ENCODE assay signal across 8 cellular contexts in the genomic region with DNA sequence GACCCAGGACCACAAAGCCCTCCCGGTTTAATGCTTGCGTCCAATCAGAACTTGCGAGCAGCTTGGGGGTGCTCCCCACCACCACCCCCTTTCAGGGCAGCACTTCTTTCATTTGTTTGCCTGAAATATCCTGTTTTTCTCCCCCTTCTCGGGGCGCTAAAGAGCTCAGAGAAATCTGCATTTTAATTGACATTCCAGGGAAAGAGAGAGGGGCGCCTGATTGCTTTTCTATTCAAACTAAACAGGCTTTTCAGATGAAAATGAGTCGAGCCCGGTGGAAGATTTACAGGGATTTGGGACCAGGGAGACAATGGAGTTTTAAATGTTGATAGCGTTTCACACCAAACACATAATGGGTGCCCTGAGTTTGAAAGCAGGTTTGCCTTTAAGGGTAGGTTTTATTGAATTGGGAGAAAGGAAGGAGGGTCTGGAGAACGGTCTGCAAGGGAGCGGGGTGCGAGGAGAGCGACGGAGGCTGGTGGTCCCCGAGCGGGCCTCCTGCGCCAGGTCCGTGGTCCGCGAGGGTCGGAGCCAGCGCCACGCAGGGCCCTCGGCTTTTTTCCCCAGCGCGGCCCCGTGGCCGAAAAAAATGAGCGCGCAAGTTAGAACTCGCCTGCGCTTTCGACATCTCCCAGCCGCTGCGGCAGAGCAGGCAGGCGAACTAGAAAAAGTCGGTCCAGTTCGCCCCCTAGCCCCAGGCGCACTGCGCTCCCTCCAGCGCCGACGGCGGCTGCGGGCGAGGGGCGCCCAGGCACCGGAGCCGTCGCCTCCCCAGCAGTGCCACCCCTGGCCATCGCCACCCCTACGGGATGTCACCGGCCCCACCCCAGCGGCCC. TPM values are rescaled to one million over a fixed set of nuclear protein-coding genes. Genes with fewer than 3 reads are reported as not detected.
DNase-seq lines count a peak whose midpoint lies in the region; ATAC-seq, FAIRE-seq and TF ChIP-seq lines count a peak whose summit lies in the region.

No MANE protein-coding gene starts in this region.

- CTCF ChIA-PET in Caco-2 (lab: Charles Lee): no interaction called here

- H3K14ac ChIP-seq in neuronal stem cell (ENCODE audit: low read length): no peak overlapping the region

- H3K4me1 ChIP-seq in Caco-2 (peaks cover 43% of the 10 kb centered on the region), Peyer's patch (peaks cover 0 to 15% (median 0%) of the 10 kb centered on the region in 4 donors), neuronal stem cell (ENCODE audit: control insufficient read depth in 2 of 2, insufficient read depth in 1 of 2, low read depth in 1 of 2, low read length in 2 of 2) (peaks cover 22 to 33% of the 10 kb centered on the region in 2 donors)

- no peaks in the 10 kb centered on the region for H3K79me1 ChIP-seq in neuronal stem cell (ENCODE audit: low read depth, low read length)

- no peak for TF ChIP-seq POLR2A in Peyer's patch (IDR thresholded peaks at IDR 0.05)
- TF ChIP-seq POLR2A in GM12891 (IDR thresholded peaks at IDR 0.05; ENCODE audit: low read depth, low read length): no peak

- no peak for FAIRE-seq in GM12891 (lab: Jason Lieb, UNC)

- no peaks in the 10 kb centered on the region for H3K9me3 ChIP-seq in Caco-2
- no peaks in the 10 kb centered on the region for H3K9me3 ChIP-seq in Peyer's patch
- peaks cover 0 to 4% of the 10 kb centered on the region in 2 donors for H3K9me3 ChIP-seq in neuronal stem cell (replicated peaks in 1 of 2; ENCODE audit: control insufficient read depth in 2 of 2, insufficient read depth in 1 of 2, low read depth in 1 of 2, low read length in 2 of 2)

- H2BK12ac ChIP-seq in neuronal stem cell (ENCODE audit: low read length): no peak overlapping the region

- H3K27ac Mint-ChIP-seq in Caco-2 (ENCODE audit: unreplicated experiment): peak overlapping the region; percentile 93

- H3K18ac ChIP-seq in neuronal stem cell (ENCODE audit: low read length): peak overlapping the region; percentile 94

- peak overlapping the region; percentile 96 for H2AFZ ChIP-seq in neuronal stem cell (ENCODE audit: low read length)

- no peak overlapping the region for H4K8ac ChIP-seq in neuronal stem cell (ENCODE audit: low read depth, low read length)

- H3K4me3 Mint-ChIP-seq in Caco-2 (ENCODE audit: unreplicated experiment): peak overlapping the region; percentile 95

- H2BK15ac ChIP-seq in neuronal stem cell (ENCODE audit: low read length): peak overlapping the region; percentile 39

- peaks cover 60% of the 10 kb centered on the region for H3K36me3 Mint-ChIP-seq in Caco-2 (ENCODE audit: insufficient read depth, unreplicated experiment)

- H3K27me3 ChIP-seq in Caco-2 (replicated peaks; ENCODE audit: control insufficient read depth, insufficient read depth, low read length) (no peaks in the 10 kb centered on the region), Peyer's patch (no peaks in the 10 kb centered on the region), neuronal stem cell (ENCODE audit: control insufficient read depth in 3 of 3, insufficient read depth in 3 of 3, low read depth in 1 of 3, low read length in 3 of 3) (peaks cover 0 to 33% (median 20%) of the 10 kb centered on the region in 3 experiments)

- no peak overlapping the region for H3K9ac ChIP-seq in neuronal stem cell (ENCODE audit: low read depth, low read length, poor library complexity)

- TSS peak; percentile 23 for BruUV-seq in Caco-2 (replicated peaks; lab: Mats Ljungman, UMichigan)

- H4K91ac ChIP-seq in neuronal stem cell (ENCODE audit: low read depth, low read length, poor library complexity): no peak overlapping the region

- H3K27me3 Mint-ChIP-seq in Caco-2 (ENCODE audit: insufficient read depth, unreplicated experiment): no peaks in the 10 kb centered on the region

- H3K23ac ChIP-seq in neuronal stem cell (ENCODE audit: low read depth, low read length, poor library complexity): peak overlapping the region; percentile 69

- WGBS in neuronal stem cell (ENCODE audit: extremely low coverage in 2 of 2, insufficient read length in 2 of 2, insufficient replicate concordance in 1 of 2), 2 donors: no CpG with 5 or more reads among the region's 54 CpGs

- POLR2A ChIA-PET in Caco-2 (lab: Charles Lee): no interaction called here

- peak in 1 of 2 experiments; percentile 42 for TF ChIP-seq CTCF in Caco-2 (IDR thresholded peaks at IDR 0.05; ENCODE audit: insufficient read depth in 1 of 2, low read depth in 1 of 2, low read length in 1 of 2, severe bottlenecking in 1 of 2, unreplicated experiment in 1 of 2)
- TF ChIP-seq CTCF in Peyer's patch (IDR thresholded peaks at IDR 0.05): peak in 1 of 6 experiments; percentile 18

- peaks cover 26% of the 10 kb centered on the region for H3K4me1 Mint-ChIP-seq in Caco-2 (ENCODE audit: low read depth, unreplicated experiment)

- peak overlapping the region; percentile 18 for H2AK5ac ChIP-seq in neuronal stem cell (ENCODE audit: low read depth, low read length)

- ATAC-seq in Right ventricle myocardium inferior (peak; percentile 54), HG03457 (IDR thresholded peaks at IDR 0.05; ENCODE audit: unreplicated experiment) (no peak), HG02588 (IDR thresholded peaks at IDR 0.05; ENCODE audit: unreplicated experiment) (no peak)

- no peak overlapping the region for H3K4ac ChIP-seq in neuronal stem cell (ENCODE audit: low read length)

- H3K36me3 ChIP-seq in Caco-2 (ENCODE audit: control insufficient read depth, insufficient read depth, low read length) (peaks cover 6% of the 10 kb centered on the region), Peyer's patch (no peaks in the 10 kb centered on the region), neuronal stem cell (replicated peaks in 1 of 2; ENCODE audit: control insufficient read depth in 2 of 2, insufficient read depth in 2 of 2, low read length in 2 of 2) (peaks cover 5 to 11% of the 10 kb centered on the region in 2 donors)

- DNase-seq in Caco-2 (peak; percentile 67 to 76), Peyer's patch (peak in 2 of 3 donors; percentile 54 to 63), Right ventricle myocardium inferior (ENCODE audit: missing footprints) (peak; percentile 77), neuronal stem cell (ENCODE audit: low spot score) (peak; percentile 66), GM12891 (ENCODE audit: insufficient read length, low spot score) (no peak), foreskin melanocyte (no peak)

- H3K4me3 ChIP-seq in Caco-2 (ENCODE audit: low read depth, low read length) (peak overlapping the region; percentile 98), Peyer's patch (peak overlapping the region; percentile 30 to 74 (median 52)), neuronal stem cell (ENCODE audit: low read length in 2 of 2) (peak overlapping the region; percentile 68 to 88)

- intact Hi-C loops in Caco-2 (cut with micrococcal nuclease; ENCODE audit: unreplicated experiment): loop anchor here (1.0 to 10.0 kb wide), 8 partner anchors 44 to 412 kb away; no protein-coding TSS in a partner anchor
- intact Hi-C loops in Right ventricle myocardium inferior (cut with DNase I): no loop called here

- H3K27ac ChIP-seq in Peyer's patch: peak overlapping the region; percentile 27 to 83 (median 73)
- H3K27ac ChIP-seq in neuronal stem cell (replicated peaks; ENCODE audit: low read length): peak overlapping the region; percentile 36

- H3K4me2 ChIP-seq in neuronal stem cell (ENCODE audit: insufficient read depth, low read length, poor library complexity, severe bottlenecking): peak overlapping the region; percentile 92

- peak overlapping the region; percentile 57 for H2BK120ac ChIP-seq in neuronal stem cell (ENCODE audit: low read depth, low read length)

- H2BK5ac ChIP-seq in neuronal stem cell (ENCODE audit: low read length): peak overlapping the region; percentile 85

- no peaks in the 10 kb centered on the region for H3K9me3 Mint-ChIP-seq in Caco-2 (ENCODE audit: unreplicated experiment)

TF ChIP-seq in GM12891, 5 proteins besides CTCF, POLR2A, EP300 and RAD21:
- TF ChIP-seq SPI1 (IDR thresholded peaks at IDR 0.05; ENCODE audit: low read depth, low read length): no peak
- TF ChIP-seq POLR2AphosphoS5 (IDR thresholded peaks at IDR 0.05; ENCODE audit: low read depth, low read length): no peak
- TF ChIP-seq TAF1 (IDR thresholded peaks at IDR 0.05; ENCODE audit: low read depth, low read length): no peak

RNA-seq across cellular contexts. Expression of a gene that starts 1.4 kb away (rescaled TPM):
- total RNA-seq in Caco-2 (2022) (266 and 286 TPM in 2 replicates), Peyer's patch (10 to 100 TPM; 12.9 to 22.9 (median 19.9) TPM), Right ventricle myocardium inferior (0.70 TPM)
- 3.1 TPM for polyA plus RNA-seq in neuronal stem cell (2013, experiment 1 of 2)
- 3.4 TPM for polyA plus RNA-seq in neuronal stem cell (2013, experiment 2 of 2)
- polyA plus RNA-seq in GM12891 (2012; ENCODE audit: low read depth, missing spikeins): not detected

Comparison
In these comparisons a context has a peak if more than half of its experiments do, and no peak if none do; other contexts are left out.
1. DNase-seq: peak in Caco-2 (2 of 2), Peyer's patch (2 of 3), Right ventricle myocardium inferior (single experiment) and neuronal stem cell (single experiment); none in GM12891 (single experiment) and foreskin melanocyte (single experiment).
2. RNA of a gene that starts 1.4 kb away (total RNA-seq): 266 to 286 TPM in Caco-2; 12.9 to 22.9 TPM in Peyer's patch and 0.70 TPM in Right ventricle myocardium inferior (single experiment); every median in the first group is over 10 times any median in the second.
3. Peak in every context shown above with its lines, with median percentiles within 50 percentile points of each other: H3K4me3 ChIP-seq.